10 cellular contexts compared by ENCODE assay signal in the genomic region with DNA sequence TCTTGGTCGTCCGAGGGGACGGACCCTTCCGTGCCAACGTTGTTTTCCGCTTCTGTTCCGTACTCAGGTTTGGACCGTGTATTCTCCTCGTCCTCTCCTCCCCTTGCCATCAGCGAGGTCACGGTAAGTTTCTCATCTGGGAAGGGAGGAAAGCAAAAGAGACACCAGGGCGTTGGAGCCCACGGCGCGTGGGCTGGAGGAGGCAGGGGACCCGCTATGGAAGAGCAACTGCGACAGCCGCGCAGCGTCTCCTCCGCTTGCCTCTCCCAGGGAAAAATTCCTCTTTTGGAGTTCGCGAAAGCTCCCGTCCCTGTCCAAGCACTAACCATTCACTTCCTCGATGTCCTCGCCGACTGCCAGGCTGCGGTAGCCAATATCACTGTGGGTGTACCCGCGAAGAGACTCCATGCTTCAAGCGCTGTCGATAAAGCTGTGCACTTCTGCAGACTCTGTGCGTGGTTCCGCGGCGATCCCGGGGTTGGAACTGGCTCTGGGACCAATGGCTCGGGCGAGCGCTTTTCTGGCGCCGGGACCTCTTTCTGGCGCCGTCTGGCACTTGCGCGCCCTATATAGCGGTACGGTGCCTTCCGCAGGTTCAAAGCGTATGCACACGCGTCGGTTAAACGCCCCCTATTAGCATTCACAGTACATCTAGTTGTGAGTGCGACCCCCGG. TPM values are rescaled to one million over a fixed set of nuclear protein-coding genes. Genes with fewer than 3 reads are reported as not detected.
A peak's percentile ranks its signal among the peaks of the same experiment; 100 is the strongest.
DNase-seq lines count a peak whose midpoint lies in the region; ATAC-seq and FAIRE-seq lines count a peak whose summit lies in the region.
"Had no signal": no experiment of that assay in that cellular context is flagged by ENCODE, and none has a peak within 500 bp of the region (broad histone marks: within the 10 kb centered on the region; RNA-seq: fewer than 3 reads in every experiment).

A gene (minus strand): TSS at position 492 of the 674 bp plus-strand sequence. CDS start 84 bp downstream, at position 408.

- CTCF ChIA-PET in activated CD8-positive, alpha-beta T cell treated with anti-CD3 and anti-CD28 coated beads, Interleukin-2, amount 10 ng/mL, durations not matched to agents 7 days and 5 days (lab: Charles Lee): no interaction called here

- no peak within 1 kb of the TSS for H3K9ac ChIP-seq in iPS-15b (ENCODE audit: low read depth, low read length)

- no peaks in the 10 kb centered on the region for H3K36me3 Mint-ChIP-seq in activated CD4-positive, alpha-beta T cell treated with anti-CD3 and anti-CD28 coated beads, Interleukin-2, amount 10 ng/mL, durations not matched to agents 24 days and 14 days (ENCODE audit: low read depth)
- H3K36me3 Mint-ChIP-seq in activated CD8-positive, alpha-beta T cell treated with anti-CD3 and anti-CD28 coated beads, Interleukin-2, amount 10 ng/mL, durations not matched to agents 7 days and 5 days (ENCODE audit: low read depth): no peaks in the 10 kb centered on the region
- no peaks in the 10 kb centered on the region for H3K36me3 Mint-ChIP-seq in stimulated activated memory B cell treated with anti-CD40 and anti-IgM and Interleukin-4, amounts not matched to agents 10 μg/mL and 1 μg/mL and 100 μg/mL, for 72 hours

- peaks cover 5% of the 10 kb centered on the region for H3K4me1 Mint-ChIP-seq in activated CD4-positive, alpha-beta T cell treated with anti-CD3 and anti-CD28 coated beads, Interleukin-2, amount 10 ng/mL, durations not matched to agents 24 days and 14 days
- H3K4me1 Mint-ChIP-seq in activated CD8-positive, alpha-beta T cell treated with anti-CD3 and anti-CD28 coated beads, Interleukin-2, amount 10 ng/mL, durations not matched to agents 7 days and 5 days (ENCODE audit: low read depth): peaks cover 8% of the 10 kb centered on the region
- peaks cover 7% of the 10 kb centered on the region for H3K4me1 Mint-ChIP-seq in stimulated activated memory B cell treated with anti-CD40 and anti-IgM and Interleukin-4, amounts not matched to agents 10 μg/mL and 1 μg/mL and 100 μg/mL, for 72 hours

- no peak for ATAC-seq in activated CD8-positive, alpha-beta T cell treated with anti-CD3 and anti-CD28 coated beads, Interleukin-2, amount 10 ng/mL, durations not matched to agents 7 days and 5 days
- no peak for ATAC-seq in stimulated activated memory B cell treated with anti-CD40 and anti-IgM and Interleukin-4, amounts not matched to agents 10 μg/mL and 1 μg/mL and 100 μg/mL, for 72 hours

- H3K27me3 ChIP-seq in iPS-15b (ENCODE audit: control insufficient read depth, insufficient read depth, low read length): peaks cover 96% of the 10 kb centered on the region

- peak; percentile 41 for DNase-seq in activated CD4-positive, alpha-beta T cell treated with anti-CD3 and anti-CD28 coated beads, Interleukin-2, amount 10 ng/mL, durations not matched to agents 24 days and 14 days
- no peak for DNase-seq in activated CD4-positive, alpha-beta T cell treated with anti-CD3 and anti-CD28 coated beads, Interleukin-2, amount 50 U/mL, for 4 hours
- DNase-seq in activated CD8-positive, alpha-beta T cell treated with anti-CD3 and anti-CD28 coated beads, Interleukin-2, amount 10 ng/mL, durations not matched to agents 7 days and 5 days: no peak
- DNase-seq in GM19239 (ENCODE audit: insufficient read length, low spot score) (no peak), NAMALWA (ENCODE audit: low spot score) (no peak), Kasumi-1 (lab: John Stamatoyannopoulos, UW) (no peak)
- DNase-seq: NCI-H2171 had no signal

- H3K4me1 ChIP-seq in iPS-15b (ENCODE audit: control insufficient read depth, insufficient read depth, low read length): peaks cover 7% of the 10 kb centered on the region

- no peaks in the 10 kb centered on the region for H3K9me3 ChIP-seq in iPS-15b (ENCODE audit: control insufficient read depth, insufficient read depth, low read length)

- no peak within 1 kb of the TSS for H3K27ac Mint-ChIP-seq in activated CD4-positive, alpha-beta T cell treated with anti-CD3 and anti-CD28 coated beads, Interleukin-2, amount 10 ng/mL, durations not matched to agents 24 days and 14 days
- no peak within 1 kb of the TSS for H3K27ac Mint-ChIP-seq in activated CD8-positive, alpha-beta T cell treated with anti-CD3 and anti-CD28 coated beads, Interleukin-2, amount 10 ng/mL, durations not matched to agents 7 days and 5 days
- no peak within 1 kb of the TSS for H3K27ac Mint-ChIP-seq in stimulated activated memory B cell treated with anti-CD40 and anti-IgM and Interleukin-4, amounts not matched to agents 10 μg/mL and 1 μg/mL and 100 μg/mL, for 72 hours

- H3K4me3 Mint-ChIP-seq in activated CD4-positive, alpha-beta T cell treated with anti-CD3 and anti-CD28 coated beads, Interleukin-2, amount 10 ng/mL, durations not matched to agents 24 days and 14 days: peak within 1 kb of the TSS; percentile 74
- peak within 1 kb of the TSS; percentile 62 for H3K4me3 Mint-ChIP-seq in activated CD8-positive, alpha-beta T cell treated with anti-CD3 and anti-CD28 coated beads, Interleukin-2, amount 10 ng/mL, durations not matched to agents 7 days and 5 days
- H3K4me3 Mint-ChIP-seq in stimulated activated memory B cell treated with anti-CD40 and anti-IgM and Interleukin-4, amounts not matched to agents 10 μg/mL and 1 μg/mL and 100 μg/mL, for 72 hours: peak within 1 kb of the TSS; percentile 70

- H3K4me3 ChIP-seq in iPS-15b (ENCODE audit: low read depth, low read length): peak within 1 kb of the TSS; percentile 65

- peaks cover 35% of the 10 kb centered on the region for H3K27me3 Mint-ChIP-seq in activated CD4-positive, alpha-beta T cell treated with anti-CD3 and anti-CD28 coated beads, Interleukin-2, amount 10 ng/mL, durations not matched to agents 24 days and 14 days
- H3K27me3 Mint-ChIP-seq in activated CD8-positive, alpha-beta T cell treated with anti-CD3 and anti-CD28 coated beads, Interleukin-2, amount 10 ng/mL, durations not matched to agents 7 days and 5 days (ENCODE audit: low read depth): peaks cover 37% of the 10 kb centered on the region
- H3K27me3 Mint-ChIP-seq in stimulated activated memory B cell treated with anti-CD40 and anti-IgM and Interleukin-4, amounts not matched to agents 10 μg/mL and 1 μg/mL and 100 μg/mL, for 72 hours: peaks cover 20% of the 10 kb centered on the region

- POLR2A ChIA-PET in activated CD8-positive, alpha-beta T cell treated with anti-CD3 and anti-CD28 coated beads, Interleukin-2, amount 10 ng/mL, durations not matched to agents 7 days and 5 days (lab: Charles Lee): no interaction called here

- H3K36me3 ChIP-seq in iPS-15b (ENCODE audit: control insufficient read depth, insufficient read depth, low read length): no peaks in the 10 kb centered on the region

- intact Hi-C loops in activated CD4-positive, alpha-beta T cell treated with anti-CD3 and anti-CD28 coated beads, Interleukin-2, amount 10 ng/mL, durations not matched to agents 24 days and 14 days (cut with micrococcal nuclease): no loop called here

- FAIRE-seq in GM19239 (lab: Jason Lieb, UNC): no peak
- FAIRE-seq: endometrium had no signal

- no peaks in the 10 kb centered on the region for H3K9me3 Mint-ChIP-seq in activated CD4-positive, alpha-beta T cell treated with anti-CD3 and anti-CD28 coated beads, Interleukin-2, amount 10 ng/mL, durations not matched to agents 24 days and 14 days
- H3K9me3 Mint-ChIP-seq in activated CD8-positive, alpha-beta T cell treated with anti-CD3 and anti-CD28 coated beads, Interleukin-2, amount 10 ng/mL, durations not matched to agents 7 days and 5 days (ENCODE audit: insufficient read depth): no peaks in the 10 kb centered on the region
- H3K9me3 Mint-ChIP-seq in stimulated activated memory B cell treated with anti-CD40 and anti-IgM and Interleukin-4, amounts not matched to agents 10 μg/mL and 1 μg/mL and 100 μg/mL, for 72 hours: no peaks in the 10 kb centered on the region

RNA-seq across cellular contexts. Expression of the gene that starts here (rescaled TPM):
- not detected in 2 replicates for total RNA-seq in activated CD4-positive, alpha-beta T cell treated with anti-CD3 and anti-CD28 coated beads, Interleukin-2, amount 10 ng/mL, durations not matched to agents 24 days and 14 days
- total RNA-seq in activated CD8-positive, alpha-beta T cell treated with anti-CD3 and anti-CD28 coated beads, Interleukin-2, amount 10 ng/mL, durations not matched to agents 7 days and 5 days: not detected

Comparison
In these comparisons a context has a peak if more than half of its experiments do, and no peak if none do; other contexts are left out.
1. Peak in DNase-seq in activated CD4-positive, alpha-beta T cell treated with anti-CD3 and anti-CD28 coated beads, Interleukin-2, amount 10 ng/mL, durations not matched to agents 24 days and 14 days; RNA of the gene not detected or under 1 TPM.